ENCODE assay signal across 12 cellular contexts in the genomic region with DNA sequence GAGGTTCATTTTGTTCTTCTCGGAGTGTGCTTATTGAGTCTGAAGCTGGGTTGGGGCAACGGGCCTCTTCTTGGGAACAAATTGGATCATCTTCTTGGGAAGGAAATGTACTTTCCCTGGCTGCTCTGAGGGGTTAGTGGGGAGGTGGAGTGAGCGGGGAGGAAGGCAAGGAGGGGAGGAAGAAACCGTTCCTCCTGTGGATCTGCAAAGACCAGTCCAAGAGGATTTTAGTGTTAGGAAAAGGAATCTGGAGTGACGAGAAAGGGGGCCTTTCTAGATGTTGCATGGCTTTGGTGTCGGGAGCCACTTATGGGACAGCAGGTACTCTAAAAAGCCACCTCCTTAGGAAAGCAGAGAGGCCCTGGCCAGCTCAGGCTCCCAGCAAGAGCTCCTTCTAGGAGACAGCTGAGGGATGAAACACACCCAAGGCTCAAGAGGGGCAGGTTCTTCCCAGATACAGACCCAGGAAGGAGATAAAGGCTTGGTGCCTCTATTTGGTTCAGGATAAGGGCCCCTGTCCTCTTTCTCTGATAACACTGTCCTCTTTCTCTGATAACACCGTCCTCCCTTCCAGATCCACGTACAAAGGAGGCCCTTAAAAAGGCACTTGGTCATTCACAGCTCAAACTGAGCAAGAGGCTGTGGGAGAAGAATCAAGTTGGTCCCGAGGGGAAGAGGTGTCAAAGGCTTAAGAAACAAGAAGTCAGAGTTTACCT. TPM values are rescaled to one million over a fixed set of nuclear protein-coding genes. Genes with fewer than 3 reads are reported as not detected.
A peak's percentile ranks its signal among the peaks of the same experiment; 100 is the strongest.
DNase-seq lines count a peak whose midpoint lies in the region; ATAC-seq and TF ChIP-seq lines count a peak whose summit lies in the region.
"Had no signal": no experiment of that assay in that cellular context is flagged by ENCODE, and none has a peak within 500 bp of the region (broad histone marks: within the 10 kb centered on the region; RNA-seq: fewer than 3 reads in every experiment).

No MANE protein-coding gene starts in this region.

- H3K9me2 ChIP-seq in OCI-LY7 (ENCODE audit: insufficient read depth, low read length), result no peaks in the 10 kb centered on the region

- ATAC-seq in psoas muscle (peak in 2 of 4 donors; percentile 1 to 34), GM18867 (IDR thresholded peaks at IDR 0.05; ENCODE audit: unreplicated experiment) (no peak), HG03432 (IDR thresholded peaks at IDR 0.05; ENCODE audit: unreplicated experiment) (no peak)
- ATAC-seq: GM12878 had no signal

- H3K9me3 ChIP-seq in BLaER1, result peaks cover 11% of the 10 kb centered on the region
- H3K9me3 ChIP-seq in iPS DF 6.9 (ENCODE audit: control insufficient read depth, insufficient read depth, low read length), result no peaks in the 10 kb centered on the region
- H3K9me3 ChIP-seq in psoas muscle, result no peaks in the 10 kb centered on the region
- no peaks in the 10 kb centered on the region for H3K9me3 ChIP-seq in OCI-LY7 (ENCODE audit: low read length)

- peaks cover 23% of the 10 kb centered on the region for H3K4me1 Mint-ChIP-seq in brain
- H3K4me1 Mint-ChIP-seq: naive B cell had no signal

- no CpG with 5 or more reads among the region's 9 CpGs for WGBS in iPS DF 6.9 (ENCODE audit: insufficient coverage, insufficient read length)
- 52 to 61% (median 56%) methylated on average over 9 of the region's 9 CpGs for WGBS in psoas muscle, 3 donors

- no TSS peak for BruUV-seq in OCI-LY7 (replicated peaks; lab: Mats Ljungman, UMichigan)

- H3K27ac ChIP-seq in BLaER1 (peak overlapping the region; percentile 9; the same call in 1 of the 2 replicates), iPS DF 6.9 (ENCODE audit: low read length) (no peak overlapping the region), psoas muscle (peak overlapping the region; percentile 74), OCI-LY7 (ENCODE audit: low read depth, low read length, poor library complexity, severe bottlenecking) (no peak overlapping the region)
- H3K27ac ChIP-seq: BLaER1 treated with 17β-estradiol and CSF1 and Interleukin-3, amounts not matched to agents 10 nM and 100 nM had no signal

- peaks cover 3% of the 10 kb centered on the region for H3K36me3 Mint-ChIP-seq in brain
- H3K36me3 Mint-ChIP-seq: naive B cell had no signal

- peak overlapping the region in 3 of 5 experiments; percentile 44 to 58 (median 55) for H3K4me3 Mint-ChIP-seq in brain
- H3K4me3 Mint-ChIP-seq: naive B cell had no signal

- peaks cover 43% of the 10 kb centered on the region for H3K4me1 ChIP-seq in BLaER1
- peaks cover 5% of the 10 kb centered on the region; the same call in 1 of the 2 replicates for H3K4me1 ChIP-seq in iPS DF 6.9 (ENCODE audit: control insufficient read depth, insufficient read depth, low read length)
- peaks cover 20% of the 10 kb centered on the region for H3K4me1 ChIP-seq in psoas muscle
- H3K4me1 ChIP-seq in OCI-LY7 (ENCODE audit: insufficient read depth, low read length, poor library complexity, severe bottlenecking), result no peaks in the 10 kb centered on the region

- H3K4me3 ChIP-seq in BLaER1 (no peak overlapping the region), iPS DF 6.9 (ENCODE audit: low read length) (peak overlapping the region; percentile 0; the same call in 1 of the 2 replicates), psoas muscle (peak overlapping the region; percentile 55), OCI-LY7 (ENCODE audit: low read depth, low read length, poor library complexity, severe bottlenecking) (no peak overlapping the region)
- H3K4me3 ChIP-seq: BLaER1 treated with 17β-estradiol and CSF1 and Interleukin-3, amounts not matched to agents 10 nM and 100 nM; GM12878 had no signal

- no peaks in the 10 kb centered on the region for H3K79me2 ChIP-seq in OCI-LY7 (ENCODE audit: insufficient read depth, low read depth, low read length)

- CTCF ChIA-PET in OCI-LY7 (lab: Charles Lee; ENCODE audit: unreplicated experiment), result no interaction called here

- H3K9ac ChIP-seq in BLaER1, result no peak overlapping the region
- H3K9ac ChIP-seq: BLaER1 treated with 17β-estradiol and CSF1 and Interleukin-3, amounts not matched to agents 10 nM and 100 nM had no signal

- peak overlapping the region in 3 of 5 experiments; percentile 15 to 78 (median 71) for H3K27ac Mint-ChIP-seq in brain
- H3K27ac Mint-ChIP-seq: naive B cell had no signal

- POLR2A ChIA-PET in OCI-LY7 (lab: Charles Lee), result no interaction called here

- H3K36me3 ChIP-seq in BLaER1, result no peaks in the 10 kb centered on the region; the same call in 1 of the 2 replicates
- no peaks in the 10 kb centered on the region for H3K36me3 ChIP-seq in iPS DF 6.9 (ENCODE audit: control insufficient read depth, insufficient read depth, low read length)
- H3K36me3 ChIP-seq in psoas muscle (ENCODE audit: insufficient read depth in 1 of 2, low read depth in 1 of 2), result no peaks in the 10 kb centered on the region
- H3K36me3 ChIP-seq in OCI-LY7 (ENCODE audit: insufficient read depth, low read length), result no peaks in the 10 kb centered on the region
- H3K36me3 ChIP-seq: BLaER1 treated with 17β-estradiol and CSF1 and Interleukin-3, amounts not matched to agents 10 nM and 100 nM had no signal

- TF ChIP-seq CTCF in brain (conservative IDR thresholded peaks at IDR 0.05) (no peak), psoas muscle (IDR thresholded peaks at IDR 0.05) (no peak), OCI-LY7 (conservative IDR thresholded peaks at IDR 0.05; ENCODE audit: low read length) (no peak)

- no peaks in the 10 kb centered on the region for H4K20me1 ChIP-seq in BLaER1
- no peaks in the 10 kb centered on the region for H4K20me1 ChIP-seq in OCI-LY7 (ENCODE audit: insufficient read depth, low read length)
- H4K20me1 ChIP-seq: BLaER1 treated with 17β-estradiol and CSF1 and Interleukin-3, amounts not matched to agents 10 nM and 100 nM had no signal

- peaks cover 0 to 5% (median 3%) of the 10 kb centered on the region in 5 experiments for H3K9me3 Mint-ChIP-seq in brain

- intact Hi-C loops in psoas muscle (cut with DNase I) (loop anchor here in 1 of 2 donors (10.0 kb wide), 1 partner anchor 211 kb away; a partner anchor contains a TSS), OCI-LY7 (cut with micrococcal nuclease; ENCODE audit: unreplicated experiment) (no loop called here)

- peaks cover 21% of the 10 kb centered on the region for H3K27me3 Mint-ChIP-seq in brain

- DNase-seq in iPS DF 6.9 (ENCODE audit: low read depth, low spot score) (no peak), psoas muscle (no peak), OCI-LY7 (ENCODE audit: low spot score) (no peak), dedifferentiated amniotic fluid mesenchymal stem cell (ENCODE audit: extremely low spot score) (no peak)
- DNase-seq: activated T-cell treated with anti-CD3 and anti-CD28 coated beads, Interleukin-2, amount 50 U/mL, for 1 hour; naive B cell had no signal

- H2AFZ ChIP-seq in OCI-LY7 (ENCODE audit: low read length), result no peak overlapping the region

- no peaks in the 10 kb centered on the region for H3K27me3 ChIP-seq in BLaER1
- H3K27me3 ChIP-seq in iPS DF 6.9 (ENCODE audit: control insufficient read depth, insufficient read depth, low read length), result peaks cover 20% of the 10 kb centered on the region; the same call in 1 of the 2 replicates
- H3K27me3 ChIP-seq in psoas muscle (ENCODE audit: insufficient read depth in 3 of 3, low read length in 2 of 3), result peaks cover 0 to 5% (median 3%) of the 10 kb centered on the region in 3 donors

- H3K4me2 ChIP-seq in BLaER1, result no peak overlapping the region
- no peak overlapping the region for H3K4me2 ChIP-seq in OCI-LY7 (ENCODE audit: low read length)

RNA-seq across cellular contexts. Expression of a gene that starts 0.5 kb away (rescaled TPM):
- 10.9 TPM for polyA plus RNA-seq in brain (ENCODE audit: insufficient read depth, low read depth, low replicate concordance)
- 10 to 100 TPM in 2 of 4 donors, 1 to 10 TPM in 2; 3.8 to 15.6 (median 9.2) TPM for total RNA-seq in psoas muscle
- polyA plus RNA-seq in psoas muscle, result 1 to 10 TPM; 1.5 to 5.3 (median 2.6) TPM
- total RNA-seq in OCI-LY7 (2014; rRNA removed; shearing (Covaris generic)), result not detected in 2 replicates
- total RNA-seq in OCI-LY7 (2022), result not detected in 2 replicates
- total RNA-seq: GM12878 had no signal
- polyA plus RNA-seq: GM12878 had no signal

Comparison
In these comparisons a context has a peak if more than half of its experiments do, and no peak if none do; other contexts are left out.
1. H3K27ac ChIP-seq: peak in BLaER1 (single experiment) and psoas muscle (single experiment); none in iPS DF 6.9 (single experiment) and OCI-LY7 (single experiment).
2. H3K4me3 ChIP-seq: peak in iPS DF 6.9 (single experiment) and psoas muscle (single experiment); none in BLaER1 (single experiment) and OCI-LY7 (single experiment).
3. RNA of a gene that starts 0.5 kb away (total RNA-seq): 3.8 to 15.6 TPM in psoas muscle; not detected in OCI-LY7; every median in the first group is over 4 times any median in the second.